16 cellular contexts compared by ENCODE assay signal in the genomic region with DNA sequence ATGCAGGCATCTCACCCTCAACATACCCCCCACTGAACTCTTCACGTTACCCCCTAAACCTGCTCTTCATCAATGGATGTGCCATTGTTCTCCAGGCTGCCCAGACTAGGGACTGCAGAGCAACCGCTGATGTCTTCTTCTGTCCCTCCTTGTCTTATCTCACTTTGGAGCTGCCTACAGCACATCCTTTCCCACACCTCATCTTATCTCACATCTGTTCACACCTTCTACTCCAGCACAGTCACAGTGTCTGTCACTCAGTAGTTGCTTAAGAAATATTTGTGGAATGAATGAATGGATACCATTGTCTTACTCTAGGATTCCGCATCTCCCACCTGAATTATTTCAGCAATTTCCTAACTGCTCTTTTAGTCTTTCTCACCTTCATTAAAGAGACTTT.
DNase-seq lines count a peak whose midpoint lies in the region; ATAC-seq and TF ChIP-seq lines count a peak whose summit lies in the region.
"Had no signal": no experiment of that assay in that cellular context is flagged by ENCODE, and none has a peak within 500 bp of the region (broad histone marks: within the 10 kb centered on the region; RNA-seq: fewer than 3 reads in every experiment).

No MANE protein-coding gene starts in this region.

- no peak overlapping the region for H3K56ac ChIP-seq in H9 (ENCODE audit: insufficient read length, low read depth, low read length)

- H3K23ac ChIP-seq in trophoblast cell (ENCODE audit: low read length), result no peak overlapping the region
- no peak overlapping the region for H3K23ac ChIP-seq in H9 (ENCODE audit: insufficient read length, low read depth, low read length)

- no peaks in the 10 kb centered on the region for H3K23me2 ChIP-seq in H9 (ENCODE audit: insufficient read length, low read depth, low read length, poor library complexity, severe bottlenecking)

- no peak overlapping the region for H3K4me3 Mint-ChIP-seq in H9
- H3K4me3 Mint-ChIP-seq: CD4-positive, alpha-beta memory T cell had no signal

- no peaks in the 10 kb centered on the region for H4K20me1 ChIP-seq in H9 (ENCODE audit: control insufficient read depth, insufficient read depth, insufficient read length)

- no peaks in the 10 kb centered on the region for H3K9me3 Mint-ChIP-seq in H9
- H3K9me3 Mint-ChIP-seq: CD4-positive, alpha-beta memory T cell had no signal

- no peaks in the 10 kb centered on the region for H3K27me3 Mint-ChIP-seq in H9 (ENCODE audit: low read depth)

- H3T11ph ChIP-seq in H9 (ENCODE audit: low read length), result no peak overlapping the region

- peak overlapping the region; percentile 3 to 81 for H3K27ac ChIP-seq in ascending aorta
- H3K27ac ChIP-seq in trophoblast cell (ENCODE audit: low read depth, low read length), result no peak overlapping the region
- peak overlapping the region; percentile 6 to 69 for H3K27ac ChIP-seq in aorta (ENCODE audit: low read depth in 1 of 2, low read length in 2 of 2)
- no peak overlapping the region for H3K27ac ChIP-seq in H9 (ENCODE audit: insufficient read length, low read depth, low read length)

- H4K91ac ChIP-seq in trophoblast cell (ENCODE audit: low read depth, low read length), result no peak overlapping the region
- H4K91ac ChIP-seq in H9 (ENCODE audit: insufficient read length, low read depth, low read length), result no peak overlapping the region

- ATAC-seq in aorta (ENCODE audit: low FRiP score), result no peak

- in situ Hi-C loops in KBM-7 (cut with MboI; ENCODE audit: low pct_unique_long_range_greater_than_20kb, low sequenced_read_pairs), result no loop called here

- H2AK5ac ChIP-seq in trophoblast cell (ENCODE audit: low read length), result no peak overlapping the region
- H2AK5ac ChIP-seq in H9 (ENCODE audit: insufficient read length, low read length), result no peak overlapping the region

- peaks cover 15 to 41% of the 10 kb centered on the region in 2 donors for H3K4me1 ChIP-seq in ascending aorta
- peaks cover 7 to 12% of the 10 kb centered on the region in 2 experiments for H3K4me1 ChIP-seq in trophoblast cell (ENCODE audit: control insufficient read depth in 1 of 2, insufficient read depth in 2 of 2, low read length in 2 of 2)
- peaks cover 0 to 20% of the 10 kb centered on the region in 2 donors for H3K4me1 ChIP-seq in aorta (ENCODE audit: control insufficient read depth in 1 of 2, insufficient read depth in 2 of 2, low read length in 2 of 2)
- H3K4me1 ChIP-seq in H9 (ENCODE audit: insufficient read depth, low read length), result peaks cover 8% of the 10 kb centered on the region; the same call in 1 of the 2 replicates

- H2BK20ac ChIP-seq in H9 (ENCODE audit: low read depth, low read length, poor library complexity, severe bottlenecking), result no peak overlapping the region

- no CpG with 5 or more reads among the region's 3 CpGs for WGBS in trophoblast cell (ENCODE audit: extremely low coverage, insufficient coverage, insufficient read length)
- WGBS in aorta, 2 donors, result 88 to 92% methylated on average over 3 of the region's 3 CpGs
- no CpG with 5 or more reads among the region's 3 CpGs for WGBS in H9 (ENCODE audit: extremely low coverage, insufficient read length, low lambda C conversion rate)

- H2BK12ac ChIP-seq in trophoblast cell (ENCODE audit: low read length) (no peak overlapping the region), H9 (ENCODE audit: insufficient read length, low read depth, low read length) (no peak overlapping the region)

- H3K36me3 ChIP-seq in ascending aorta (no peaks in the 10 kb centered on the region), trophoblast cell (ENCODE audit: control insufficient read depth in 1 of 2, insufficient read depth in 2 of 2, low read length in 2 of 2) (peaks cover 4 to 7% of the 10 kb centered on the region in 2 experiments), aorta (ENCODE audit: control insufficient read depth in 1 of 2, insufficient read depth in 2 of 2, low read length in 1 of 2) (peaks cover 0 to 11% of the 10 kb centered on the region in 2 donors)

- H3K79me2 ChIP-seq in trophoblast cell (ENCODE audit: control insufficient read depth, insufficient read depth, low read length, poor library complexity) (no peaks in the 10 kb centered on the region), H9 (ENCODE audit: insufficient read depth, low read length) (no peaks in the 10 kb centered on the region)

- H3K4ac ChIP-seq in trophoblast cell (ENCODE audit: low read depth, low read length) (no peak overlapping the region), H9 (ENCODE audit: low read depth, low read length) (no peak overlapping the region)

- H3K79me1 ChIP-seq in trophoblast cell (ENCODE audit: low read length) (peaks cover 14% of the 10 kb centered on the region), H9 (ENCODE audit: insufficient read depth, low read depth, low read length, poor library complexity, severe bottlenecking) (no peaks in the 10 kb centered on the region)

- H2BK5ac ChIP-seq in trophoblast cell (ENCODE audit: low read depth, low read length, poor library complexity) (no peak overlapping the region), H9 (ENCODE audit: insufficient read length, low read length) (no peak overlapping the region)

- peak in 1 of 2 donors; percentile 12 for DNase-seq in ascending aorta (ENCODE audit: low spot score in 2 of 2)
- peak; percentile 39 for DNase-seq in islet precursor cell
- DNase-seq in trophoblast cell, result peak; percentile 46 to 87
- no peak for DNase-seq in aorta
- no peak for DNase-seq in KBM-7
- DNase-seq in NCI-H1417 treated with DMSO at 0.1 percent for 48 hours (lab: John Stamatoyannopoulos, UW), result no peak
- DNase-seq in H9, result no peak
- DNase-seq: C1 segment of cervical spinal cord; Caco-2; CD4-positive, alpha-beta memory T cell; DMS 273 treated with DMSO at 0.1 percent for 48 hours; DMS79; EL; GF-D8; GOT3; HCEC 1CT had no signal

- H3K18ac ChIP-seq in trophoblast cell (ENCODE audit: low read length) (no peak overlapping the region), H9 (ENCODE audit: insufficient read length, low read depth, low read length) (no peak overlapping the region)

- no peak overlapping the region for H3K27ac Mint-ChIP-seq in H9
- H3K27ac Mint-ChIP-seq: CD4-positive, alpha-beta memory T cell had no signal

- no peaks in the 10 kb centered on the region for H3K27me3 ChIP-seq in ascending aorta
- H3K27me3 ChIP-seq in trophoblast cell (ENCODE audit: insufficient read depth, low read length), result no peaks in the 10 kb centered on the region
- no peaks in the 10 kb centered on the region for H3K27me3 ChIP-seq in aorta (ENCODE audit: control insufficient read depth in 1 of 2, insufficient read depth in 2 of 2, low read length in 1 of 2)
- H3K27me3 ChIP-seq in H9 (ENCODE audit: insufficient read depth, low read length), result no peaks in the 10 kb centered on the region

- H2BK120ac ChIP-seq in trophoblast cell (ENCODE audit: insufficient read depth, low read length, poor library complexity) (no peak overlapping the region), H9 (ENCODE audit: low read depth, low read length, poor library complexity, severe bottlenecking) (no peak overlapping the region)

- no peak overlapping the region for H3K9ac ChIP-seq in trophoblast cell (ENCODE audit: low read length)
- H3K9ac ChIP-seq in H9 (ENCODE audit: extremely low read depth, insufficient read length, low read length), result no peak overlapping the region

- H3K4me2 ChIP-seq in trophoblast cell (ENCODE audit: low read length), result no peak overlapping the region
- H3K4me2 ChIP-seq in H9 (ENCODE audit: insufficient read depth, insufficient read length, low read length), result no peak overlapping the region

- H2BK15ac ChIP-seq in H9 (ENCODE audit: low read depth, low read length), result no peak overlapping the region

- H4K5ac ChIP-seq in H9 (ENCODE audit: insufficient read length, low read depth, low read length), result no peak overlapping the region

- H3K9me3 ChIP-seq in ascending aorta, result no peaks in the 10 kb centered on the region
- H3K9me3 ChIP-seq in trophoblast cell (ENCODE audit: insufficient read depth, low read depth, low read length), result peaks cover 2% of the 10 kb centered on the region
- H3K9me3 ChIP-seq in aorta (ENCODE audit: control insufficient read depth, low read length), result no peaks in the 10 kb centered on the region
- H3K9me3 ChIP-seq in H9 (ENCODE audit: control insufficient read depth, low read depth, low read length), result no peaks in the 10 kb centered on the region
- H3K9me3 ChIP-seq: Caco-2 had no signal

- intact Hi-C loops in ascending aorta (cut with DNase I), result no loop called here
- intact Hi-C loops in aorta (cut with DNase I), result loop anchor here in 1 of 2 donors (10.0 kb wide), 1 partner anchor 143 kb away; the partner anchor contains the start of gene ANTXR1

- no peak overlapping the region for H4K8ac ChIP-seq in trophoblast cell (ENCODE audit: low read depth, low read length)
- H4K8ac ChIP-seq in H9 (replicated peaks; ENCODE audit: insufficient read length, low read depth, low read length), result no peak overlapping the region

- H3K36me3 Mint-ChIP-seq in H9 (ENCODE audit: insufficient read depth in 1 of 3, low read depth in 3 of 3), result peaks cover 2 to 9% (median 4%) of the 10 kb centered on the region in 3 experiments; a peak in 3 of 7 replicates
- H3K36me3 Mint-ChIP-seq: CD4-positive, alpha-beta memory T cell had no signal

- TF ChIP-seq CTCF in ascending aorta (IDR thresholded peaks at IDR 0.05), result no peak
- TF ChIP-seq CTCF in H9 (conservative IDR thresholded peaks at IDR 0.05), result no peak

- H3K14ac ChIP-seq in trophoblast cell (ENCODE audit: low read length), result no peak overlapping the region
- no peak overlapping the region for H3K14ac ChIP-seq in H9 (ENCODE audit: insufficient read depth, low read length)

- no peak overlapping the region for H3K4me3 ChIP-seq in ascending aorta
- no peak overlapping the region for H3K4me3 ChIP-seq in trophoblast cell (ENCODE audit: low read depth, low read length)
- H3K4me3 ChIP-seq in aorta (ENCODE audit: low read length in 2 of 2), result no peak overlapping the region

- H3K4me1 Mint-ChIP-seq in H9, result peaks cover 16 to 23% of the 10 kb centered on the region in 2 experiments
- H3K4me1 Mint-ChIP-seq: CD4-positive, alpha-beta memory T cell had no signal

- H2AFZ ChIP-seq in trophoblast cell (ENCODE audit: insufficient read depth, low read length, poor library complexity) (no peak overlapping the region), H9 (ENCODE audit: low read length) (no peak overlapping the region)

- H4K12ac ChIP-seq in trophoblast cell (ENCODE audit: low read depth, low read length), result no peak overlapping the region

Comparison
In these comparisons a context has a peak if more than half of its experiments do, and no peak if none do; other contexts are left out.
1. DNase-seq: peak in islet precursor cell (single experiment) and trophoblast cell (2 of 2); none in aorta (0 of 2), KBM-7 (single experiment), NCI-H1417 treated with DMSO at 0.1 percent for 48 hours (single experiment) and H9 (single experiment).
2. H3K27ac ChIP-seq: peak in ascending aorta (2 of 2) and aorta (2 of 2); none in trophoblast cell (single experiment) and H9 (single experiment).